Comparison of ENCODE assay signal across 15 cellular contexts in the genomic region with DNA sequence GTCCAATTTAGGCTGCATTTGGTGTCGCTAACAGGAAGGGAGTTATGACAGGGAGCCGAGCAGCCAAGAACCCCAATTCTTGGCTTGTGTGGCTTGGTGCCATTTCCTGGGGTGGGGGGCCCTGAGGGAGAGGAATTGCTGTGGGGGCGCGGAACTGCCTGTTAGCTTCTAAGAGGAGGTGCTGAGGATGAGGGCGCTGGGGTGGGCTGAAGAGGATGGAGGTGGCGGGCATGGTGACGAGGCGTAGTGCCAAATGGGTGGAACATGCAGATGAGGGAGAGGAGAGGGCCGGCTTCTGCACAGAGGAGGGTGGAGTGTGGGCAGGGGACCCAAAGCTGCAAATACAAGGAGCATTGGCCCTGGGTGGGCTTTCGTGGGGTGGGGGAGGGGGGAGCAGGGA. TPM values are rescaled to one million over a fixed set of nuclear protein-coding genes. Genes with fewer than 3 reads are reported as not detected.
A peak's percentile ranks its signal among the peaks of the same experiment; 100 is the strongest.
DNase-seq lines count a peak whose midpoint lies in the region; ATAC-seq, FAIRE-seq and TF ChIP-seq lines count a peak whose summit lies in the region.
"Had no signal": no experiment of that assay in that cellular context is flagged by ENCODE, and none has a peak within 500 bp of the region (broad histone marks: within the 10 kb centered on the region; RNA-seq: fewer than 3 reads in every experiment).

No MANE protein-coding gene starts in this region.

- no peak overlapping the region for H3K56ac ChIP-seq in H1 (replicated peaks; ENCODE audit: insufficient read length, low read depth, low read length)

- H3K79me2 ChIP-seq in H1 (ENCODE audit: control insufficient read depth in 1 of 2, insufficient read depth in 2 of 2, low read length in 2 of 2) (no peaks in the 10 kb centered on the region; a peak in 1 of 4 replicates), trophoblast cell (ENCODE audit: control insufficient read depth, insufficient read depth, low read length, poor library complexity) (peaks cover 15% of the 10 kb centered on the region)

- TF ChIP-seq RAD21 in Ishikawa (IDR thresholded peaks at IDR 0.05; ENCODE audit: low read depth) (no peak), H1 (IDR thresholded peaks at IDR 0.05 in 1 of 2, conservative IDR thresholded peaks at IDR 0.05 in 1 of 2; ENCODE audit: low read depth in 2 of 2, low read length in 2 of 2) (no peak)

- H3K9me3 ChIP-seq in H1 (ENCODE audit: insufficient read depth in 2 of 2, low read depth in 1 of 2, low read length in 1 of 2) (no peaks in the 10 kb centered on the region), trophoblast cell (ENCODE audit: insufficient read depth, low read depth, low read length) (no peaks in the 10 kb centered on the region)
- H3K9me3 ChIP-seq: BLaER1 treated with 17β-estradiol and CSF1 and Interleukin-3, amounts not matched to agents 10 nM and 100 nM had no signal

- whole genome bisulfite sequencing in H1 (ENCODE audit: extremely low coverage in 1 of 2, insufficient coverage in 1 of 2, insufficient read length in 1 of 2, insufficient replicate concordance in 2 of 2, low coverage in 1 of 2, low lambda C conversion rate in 2 of 2, missing lambda C conversion rate in 1 of 2), 2 experiments: 88% methylated on average over 8 of the region's 10 CpGs; no CpG with 5 or more reads in 1 of the 2 experiments
- whole genome bisulfite sequencing in trophoblast cell (ENCODE audit: extremely low coverage, insufficient coverage, insufficient read length): no CpG with 5 or more reads among the region's 10 CpGs

- FAIRE-seq in H1 (lab: Jason Lieb, UNC): no peak
- FAIRE-seq: RCC 7860 had no signal

- H2BK20ac ChIP-seq in H1 (ENCODE audit: low read length): no peak overlapping the region

- intact Hi-C loops in activated CD8-positive, alpha-beta T cell treated with anti-CD3 and anti-CD28 coated beads for 36 hours (cut with micrococcal nuclease): no loop called here

- H3K36me3 ChIP-seq in H1 (ENCODE audit: control insufficient read depth in 2 of 4, insufficient read depth in 4 of 4, low read length in 3 of 4): peaks cover 0 to 13% (median 5%) of the 10 kb centered on the region in 4 experiments; a peak in 4 of 8 replicates
- peaks cover 57 to 59% of the 10 kb centered on the region in 2 experiments for H3K36me3 ChIP-seq in trophoblast cell (ENCODE audit: control insufficient read depth in 1 of 2, insufficient read depth in 2 of 2, low read length in 2 of 2)
- peaks cover 13% of the 10 kb centered on the region for H3K36me3 ChIP-seq in brain microvascular endothelial cell (replicated peaks)

- in situ Hi-C loops in brain microvascular endothelial cell (cut with HindIII; ENCODE audit: low pct_ligation_motif_present, low sequenced_read_pairs): loop anchor here (25.0 kb wide), 1 partner anchor 187 kb away; no protein-coding TSS in a partner anchor

- no peak overlapping the region for H3K4ac ChIP-seq in H1 (replicated peaks; ENCODE audit: insufficient read length, low read depth, low read length)
- H3K4ac ChIP-seq in trophoblast cell (ENCODE audit: low read depth, low read length): no peak overlapping the region

- no peaks in the 10 kb centered on the region for H3K23me2 ChIP-seq in H1 (ENCODE audit: low read depth, low read length)

- H3K27me3 Mint-ChIP-seq in activated CD8-positive, alpha-beta T cell treated with anti-CD3 and anti-CD28 coated beads, Interleukin-2, amount 10 ng/mL, durations not matched to agents 7 days and 5 days (ENCODE audit: low read depth): no peaks in the 10 kb centered on the region
- H3K27me3 Mint-ChIP-seq in activated CD8-positive, alpha-beta T cell treated with anti-CD3 and anti-CD28 coated beads for 36 hours: no peaks in the 10 kb centered on the region

- H2BK5ac ChIP-seq in H1 (ENCODE audit: low read depth, low read length): no peak overlapping the region
- H2BK5ac ChIP-seq in trophoblast cell (ENCODE audit: low read depth, low read length, poor library complexity): no peak overlapping the region

- no peak overlapping the region for H3K4me3 Mint-ChIP-seq in activated CD8-positive, alpha-beta T cell treated with anti-CD3 and anti-CD28 coated beads, Interleukin-2, amount 10 ng/mL, durations not matched to agents 7 days and 5 days
- H3K4me3 Mint-ChIP-seq in activated CD8-positive, alpha-beta T cell treated with anti-CD3 and anti-CD28 coated beads for 36 hours: no peak overlapping the region

- H4K20me1 ChIP-seq in H1 (replicated peaks in 1 of 2; ENCODE audit: control insufficient read depth in 1 of 2, insufficient read depth in 2 of 2, low read length in 2 of 2): peaks cover 2 to 17% of the 10 kb centered on the region in 2 experiments

- no peak for TF ChIP-seq CTCF in activated CD8-positive, alpha-beta T cell treated with anti-CD3 and anti-CD28 coated beads for 36 hours (IDR thresholded peaks at IDR 0.05)
- TF ChIP-seq CTCF in H1 (IDR thresholded peaks at IDR 0.05; ENCODE audit: control extremely low read depth in 1 of 3, insufficient read depth in 1 of 3, low read depth in 1 of 3, low read length in 3 of 3) (no peak), brain microvascular endothelial cell (IDR thresholded peaks at IDR 0.05; ENCODE audit: low read depth, low read length, missing control alignments) (no peak)

- peaks cover 6% of the 10 kb centered on the region for H3K36me3 Mint-ChIP-seq in activated CD8-positive, alpha-beta T cell treated with anti-CD3 and anti-CD28 coated beads, Interleukin-2, amount 10 ng/mL, durations not matched to agents 7 days and 5 days (ENCODE audit: low read depth)
- H3K36me3 Mint-ChIP-seq in activated CD8-positive, alpha-beta T cell treated with anti-CD3 and anti-CD28 coated beads for 36 hours (ENCODE audit: low read depth): peaks cover 4% of the 10 kb centered on the region

- no peak overlapping the region for H4K5ac ChIP-seq in H1 (ENCODE audit: insufficient read length, low read depth, low read length)

- no peak overlapping the region for H2BK15ac ChIP-seq in H1 (ENCODE audit: low read length)

- H3K23ac ChIP-seq in H1 (ENCODE audit: insufficient read length) (no peak overlapping the region), trophoblast cell (ENCODE audit: low read length) (no peak overlapping the region)

- H4K8ac ChIP-seq in H1 (ENCODE audit: extremely low read depth, insufficient read depth, low read length): 0 out of 2 replicates have a peak overlapping the region, but pooled peaks have one; percentile 57
- H4K8ac ChIP-seq in trophoblast cell (ENCODE audit: low read depth, low read length): no peak overlapping the region

- H3K27ac ChIP-seq in H1 (ENCODE audit: low read depth, low read length): no peak overlapping the region
- no peak overlapping the region for H3K27ac ChIP-seq in trophoblast cell (ENCODE audit: low read depth, low read length)
- no peak overlapping the region for H3K27ac ChIP-seq in brain microvascular endothelial cell

- H2BK120ac ChIP-seq in H1 (replicated peaks; ENCODE audit: low read depth, low read length): no peak overlapping the region
- no peak overlapping the region for H2BK120ac ChIP-seq in trophoblast cell (ENCODE audit: insufficient read depth, low read length, poor library complexity)

- H3K18ac ChIP-seq in H1 (ENCODE audit: extremely low read depth, low read length) (no peak overlapping the region), trophoblast cell (ENCODE audit: low read length) (peak overlapping the region; percentile 31)

- no peak overlapping the region for H4K91ac ChIP-seq in H1 (replicated peaks; ENCODE audit: insufficient read length, low read length)
- no peak overlapping the region for H4K91ac ChIP-seq in trophoblast cell (ENCODE audit: low read depth, low read length)

- no peaks in the 10 kb centered on the region for H3K9me3 Mint-ChIP-seq in activated CD8-positive, alpha-beta T cell treated with anti-CD3 and anti-CD28 coated beads, Interleukin-2, amount 10 ng/mL, durations not matched to agents 7 days and 5 days (ENCODE audit: insufficient read depth)
- no peaks in the 10 kb centered on the region for H3K9me3 Mint-ChIP-seq in activated CD8-positive, alpha-beta T cell treated with anti-CD3 and anti-CD28 coated beads for 36 hours

- H3K4me2 ChIP-seq in H1 (ENCODE audit: insufficient read depth in 1 of 2, low read depth in 2 of 2, low read length in 2 of 2) (no peak overlapping the region), trophoblast cell (ENCODE audit: low read length) (no peak overlapping the region)

- no peak for ATAC-seq in activated CD8-positive, alpha-beta T cell treated with anti-CD3 and anti-CD28 coated beads, Interleukin-2, amount 10 ng/mL, durations not matched to agents 7 days and 5 days
- ATAC-seq in activated CD8-positive, alpha-beta T cell treated with anti-CD3 and anti-CD28 coated beads for 36 hours: no peak

- CTCF ChIA-PET in activated CD8-positive, alpha-beta T cell treated with anti-CD3 and anti-CD28 coated beads, Interleukin-2, amount 10 ng/mL, durations not matched to agents 7 days and 5 days (lab: Charles Lee): interaction anchor here (1.5 kb wide), 1 partner anchor 19 kb away, joined by 7 read pairs; no protein-coding TSS in a partner anchor
- CTCF ChIA-PET in activated CD8-positive, alpha-beta T cell treated with anti-CD3 and anti-CD28 coated beads for 36 hours (lab: Charles Lee): interaction anchor here (1.0 to 4.9 kb wide), 2 partner anchors 8 to 10 kb away, joined by 4 to 28 read pairs; no protein-coding TSS in a partner anchor
- CTCF ChIA-PET in H1 (lab: Charles Lee; ENCODE audit: partially characterized antibody): interaction anchor here (0.8 to 36.8 kb wide), 4 partner anchors 10 to 22 kb away, joined by 3 to 831 read pairs (median 5); a partner anchor contains a TSS

- H3K9ac ChIP-seq in H1 (replicated peaks in 1 of 4; ENCODE audit: extremely low read depth in 1 of 4, low read depth in 3 of 4, low read length in 3 of 4) (no peak overlapping the region), trophoblast cell (ENCODE audit: low read length) (no peak overlapping the region)

- POLR2A ChIA-PET in activated CD8-positive, alpha-beta T cell treated with anti-CD3 and anti-CD28 coated beads, Interleukin-2, amount 10 ng/mL, durations not matched to agents 7 days and 5 days (lab: Charles Lee): no interaction called here
- POLR2A ChIA-PET in activated CD8-positive, alpha-beta T cell treated with anti-CD3 and anti-CD28 coated beads for 36 hours (lab: Charles Lee): interaction anchor here (2.1 kb wide), 1 partner anchor 13 kb away, joined by 5 read pairs; no protein-coding TSS in a partner anchor
- POLR2A ChIA-PET in H1 (lab: Charles Lee; ENCODE audit: partially characterized antibody): interaction anchor here (0.7 to 6.6 kb wide), 4 partner anchors 8 to 447 kb away, joined by 3 to 37 read pairs (median 4); no protein-coding TSS in a partner anchor

- H2BK12ac ChIP-seq in H1 (ENCODE audit: low read depth, low read length): no peak overlapping the region
- no peak overlapping the region for H2BK12ac ChIP-seq in trophoblast cell (ENCODE audit: low read length)

- peaks cover 7 to 14% (median 11%) of the 10 kb centered on the region in 4 experiments for H3K4me1 ChIP-seq in H1 (replicated peaks in 1 of 4; ENCODE audit: control insufficient read depth in 3 of 4, insufficient read depth in 4 of 4, low read length in 3 of 4)
- H3K4me1 ChIP-seq in trophoblast cell (ENCODE audit: control insufficient read depth in 1 of 2, insufficient read depth in 2 of 2, low read length in 2 of 2): peaks cover 24 to 33% of the 10 kb centered on the region in 2 experiments

- H2AK5ac ChIP-seq in H1 (ENCODE audit: low read depth, low read length) (no peak overlapping the region), trophoblast cell (ENCODE audit: low read length) (no peak overlapping the region)

- TF ChIP-seq EP300 in Ishikawa (IDR thresholded peaks at IDR 0.05; ENCODE audit: borderline replicate concordance) (no peak), H1 (IDR thresholded peaks at IDR 0.05; ENCODE audit: borderline replicate concordance in 1 of 2, low read depth in 2 of 2, low read length in 2 of 2) (no peak)

- no peaks in the 10 kb centered on the region for H3K27me3 ChIP-seq in H1 (replicated peaks in 1 of 4; ENCODE audit: control insufficient read depth in 3 of 4, extremely low read depth in 1 of 4, insufficient read depth in 3 of 4, low read length in 3 of 4)
- no peaks in the 10 kb centered on the region for H3K27me3 ChIP-seq in trophoblast cell (ENCODE audit: insufficient read depth, low read length)
- no peaks in the 10 kb centered on the region for H3K27me3 ChIP-seq in brain microvascular endothelial cell (replicated peaks)
- H3K27me3 ChIP-seq: BLaER1 treated with 17β-estradiol and CSF1 and Interleukin-3, amounts not matched to agents 10 nM and 100 nM had no signal

- H3K27ac Mint-ChIP-seq in activated CD8-positive, alpha-beta T cell treated with anti-CD3 and anti-CD28 coated beads, Interleukin-2, amount 10 ng/mL, durations not matched to agents 7 days and 5 days: peak overlapping the region; percentile 73
- H3K27ac Mint-ChIP-seq in activated CD8-positive, alpha-beta T cell treated with anti-CD3 and anti-CD28 coated beads for 36 hours: no peak overlapping the region

- no peak for TF ChIP-seq POLR2A in H1 (IDR thresholded peaks at IDR 0.05; ENCODE audit: control extremely low read depth in 1 of 2, low read depth in 2 of 2, low read length in 2 of 2)

- no peak overlapping the region for H2AFZ ChIP-seq in H1 (ENCODE audit: low read length)
- no peak overlapping the region for H2AFZ ChIP-seq in trophoblast cell (ENCODE audit: insufficient read depth, low read length, poor library complexity)

- DNase-seq in activated CD8-positive, alpha-beta T cell treated with anti-CD3 and anti-CD28 coated beads, Interleukin-2, amount 10 ng/mL, durations not matched to agents 7 days and 5 days: no peak
- no peak for DNase-seq in activated CD8-positive, alpha-beta T cell treated with anti-CD3 and anti-CD28 coated beads for 36 hours
- no peak for DNase-seq in H1 (ENCODE audit: low read depth in 1 of 2, low spot score in 2 of 2)
- no peak for DNase-seq in trophoblast cell
- no peak for DNase-seq in brain microvascular endothelial cell
- no peak for DNase-seq in activated effector memory CD4-positive, alpha-beta T cell treated with anti-CD3 and anti-CD28 coated beads, Interleukin-2, amount 50 U/mL, for 16 hours
- DNase-seq in iPS-NIHi7 (ENCODE audit: extremely low spot score): no peak
- DNase-seq: 8988T, GOT3, NCI-H1417, NCI-H2029, NCI-H510A treated with DMSO at 0.1 percent for 48 hours had no signal

- peaks cover 8% of the 10 kb centered on the region for H3K4me1 Mint-ChIP-seq in activated CD8-positive, alpha-beta T cell treated with anti-CD3 and anti-CD28 coated beads, Interleukin-2, amount 10 ng/mL, durations not matched to agents 7 days and 5 days (ENCODE audit: low read depth)
- H3K4me1 Mint-ChIP-seq in activated CD8-positive, alpha-beta T cell treated with anti-CD3 and anti-CD28 coated beads for 36 hours (ENCODE audit: low read depth): no peaks in the 10 kb centered on the region

- peaks cover 9% of the 10 kb centered on the region for H3K79me1 ChIP-seq in H1 (ENCODE audit: low read depth, low read length)
- peaks cover 26% of the 10 kb centered on the region for H3K79me1 ChIP-seq in trophoblast cell (ENCODE audit: low read length)

- no peak overlapping the region for H3K14ac ChIP-seq in H1 (ENCODE audit: insufficient read length)
- no peak overlapping the region for H3K14ac ChIP-seq in trophoblast cell (ENCODE audit: low read length)

- H4K12ac ChIP-seq in trophoblast cell (ENCODE audit: low read depth, low read length): no peak overlapping the region

- H3K4me3 ChIP-seq in H1 (ENCODE audit: extremely low read depth in 1 of 4, insufficient read depth in 2 of 4, low read depth in 3 of 4, low read length in 4 of 4) (no peak overlapping the region), trophoblast cell (ENCODE audit: low read depth, low read length) (no peak overlapping the region), brain microvascular endothelial cell (ENCODE audit: low read depth, low read length) (no peak overlapping the region)
- H3K4me3 ChIP-seq: BLaER1 treated with 17β-estradiol and CSF1 and Interleukin-3, amounts not matched to agents 10 nM and 100 nM had no signal

RNA-seq across cellular contexts. Expression of a gene that starts 27.9 kb away (rescaled TPM):
- 1 to 10 TPM; 6.0 to 6.1 TPM for total RNA-seq in activated CD8-positive, alpha-beta T cell treated with anti-CD3 and anti-CD28 coated beads, Interleukin-2, amount 10 ng/mL, durations not matched to agents 7 days and 5 days
- total RNA-seq in activated CD8-positive, alpha-beta T cell treated with anti-CD3 and anti-CD28 coated beads for 36 hours: 1 to 10 TPM; 3.7 to 4.1 TPM
- 1.0 and 1.2 TPM in 2 replicates for total RNA-seq in H1 (2021; fragmentation: NEBNext Ultra II Directional; extraction: Animal tissue kit (Norgen Biotek cat#: 25700))
- 0.65 and 0.96 TPM in 2 replicates for polyA plus RNA-seq in H1 (2011; rRNA removed)
- 0.62 TPM for polyA plus RNA-seq in H1 (2011; cell fraction: cytosol; rRNA removed)
- polyA plus RNA-seq in H1 (2011; cell fraction: nucleus; rRNA removed): 1.7 TPM
- polyA plus RNA-seq in H1 (2012, experiment 1 of 2): 0.25 to 0.47 TPM (median 0.34 TPM) in 4 replicates
- polyA plus RNA-seq in H1 (2012, experiment 2 of 2): 0.16 TPM
- polyA plus RNA-seq in H1 (2013, experiment 1 of 2): 0.36 TPM
- 0.48 TPM for polyA plus RNA-seq in H1 (2013, experiment 2 of 2)
- 0.22 and 0.27 TPM in 2 replicates for polyA minus RNA-seq in H1 (2011; rRNA and poly(A)+ RNA removed)
- polyA minus RNA-seq in H1 (2011; cell fraction: cytosol; rRNA and poly(A)+ RNA removed): 0.66 TPM
- 6.8 TPM for polyA minus RNA-seq in H1 (2011; cell fraction: nucleus; rRNA and poly(A)+ RNA removed)
- polyA plus RNA-seq in trophoblast cell (2013): 63.3 and 64.2 TPM in 2 replicates

RNA-seq across cellular contexts. Expression of a gene that starts 38.9 kb away (rescaled TPM):
- 100 to 1,000 TPM; 114 to 125 TPM for total RNA-seq in activated CD8-positive, alpha-beta T cell treated with anti-CD3 and anti-CD28 coated beads, Interleukin-2, amount 10 ng/mL, durations not matched to agents 7 days and 5 days
- total RNA-seq in activated CD8-positive, alpha-beta T cell treated with anti-CD3 and anti-CD28 coated beads for 36 hours: 10 to 100 TPM; 95.3 to 98.5 TPM
- total RNA-seq in H1 (2021; fragmentation: NEBNext Ultra II Directional; extraction: Animal tissue kit (Norgen Biotek cat#: 25700)): 145 and 156 TPM in 2 replicates
- polyA plus RNA-seq in H1 (2011; rRNA removed): 114 and 158 TPM in 2 replicates
- 152 TPM for polyA plus RNA-seq in H1 (2011; cell fraction: cytosol; rRNA removed)
- polyA plus RNA-seq in H1 (2011; cell fraction: nucleus; rRNA removed): 155 TPM
- 115 to 156 TPM (median 139 TPM) in 4 replicates for polyA plus RNA-seq in H1 (2012, experiment 1 of 2)
- 167 TPM for polyA plus RNA-seq in H1 (2012, experiment 2 of 2)
- 80.6 TPM for polyA plus RNA-seq in H1 (2013, experiment 1 of 2)
- polyA plus RNA-seq in H1 (2013, experiment 2 of 2): 76.5 TPM
- polyA minus RNA-seq in H1 (2011; rRNA and poly(A)+ RNA removed): 144 and 187 TPM in 2 replicates
- 83.3 TPM for polyA minus RNA-seq in H1 (2011; cell fraction: cytosol; rRNA and poly(A)+ RNA removed)
- polyA minus RNA-seq in H1 (2011; cell fraction: nucleus; rRNA and poly(A)+ RNA removed): 60.0 TPM
- polyA plus RNA-seq in trophoblast cell (2013): 62.5 and 63.2 TPM in 2 replicates

RNA-seq across cellular contexts. Expression of a gene that starts 39.5 kb away (rescaled TPM):
- total RNA-seq in activated CD8-positive, alpha-beta T cell treated with anti-CD3 and anti-CD28 coated beads, Interleukin-2, amount 10 ng/mL, durations not matched to agents 7 days and 5 days: 10 to 100 TPM; 21.9 to 22.2 TPM
- 10 to 100 TPM; 11.8 to 12.7 TPM for total RNA-seq in activated CD8-positive, alpha-beta T cell treated with anti-CD3 and anti-CD28 coated beads for 36 hours
- total RNA-seq in H1 (2021; fragmentation: NEBNext Ultra II Directional; extraction: Animal tissue kit (Norgen Biotek cat#: 25700)): 7.2 and 8.2 TPM in 2 replicates
- polyA plus RNA-seq in H1 (2011; rRNA removed): 17.3 and 25.5 TPM in 2 replicates
- 9.3 TPM for polyA plus RNA-seq in H1 (2011; cell fraction: cytosol; rRNA removed)
- polyA plus RNA-seq in H1 (2011; cell fraction: nucleus; rRNA removed): 18.3 TPM
- 6.8 to 14.2 TPM (median 11.5 TPM) in 4 replicates for polyA plus RNA-seq in H1 (2012, experiment 1 of 2)
- polyA plus RNA-seq in H1 (2012, experiment 2 of 2): 10.0 TPM
- polyA plus RNA-seq in H1 (2013, experiment 1 of 2): 6.5 TPM
- 5.5 TPM for polyA plus RNA-seq in H1 (2013, experiment 2 of 2)
- 7.9 and 9.6 TPM in 2 replicates for polyA minus RNA-seq in H1 (2011; rRNA and poly(A)+ RNA removed)
- 7.9 TPM for polyA minus RNA-seq in H1 (2011; cell fraction: cytosol; rRNA and poly(A)+ RNA removed)
- 5.3 TPM for polyA minus RNA-seq in H1 (2011; cell fraction: nucleus; rRNA and poly(A)+ RNA removed)
- 13.3 and 13.9 TPM in 2 replicates for polyA plus RNA-seq in trophoblast cell (2013)
